8 cellular contexts compared by ENCODE assay signal in genomic region chr3:143847787-143848631, GRCh38. TPM values are rescaled to one million over a fixed set of nuclear protein-coding genes. Genes with fewer than 3 reads are reported as not detected.
DNase-seq lines count a peak whose midpoint lies in the region; ATAC-seq and TF ChIP-seq lines count a peak whose summit lies in the region.

SLC9A9 (minus strand) TSS chr3:143848468; CDS start chr3:143848322, 146 bp downstream.

- H3K9me3 ChIP-seq in breast epithelium (no peaks in the 10 kb centered on the region), iPS-20b (ENCODE audit: insufficient read depth, low read depth, low read length) (no peaks in the 10 kb centered on the region), sigmoid colon (no peaks in the 10 kb centered on the region)

- intact Hi-C loops in breast epithelium (cut with DNase I; ENCODE audit: low total_unique reads) = no loop called here
- intact Hi-C loops in sigmoid colon (cut with DNase I) = loop anchor here (5.0 kb wide), 1 partner anchor 61 kb away; no protein-coding TSS in a partner anchor

- no peaks in the 10 kb centered on the region for H3K36me3 ChIP-seq in breast epithelium
- no peaks in the 10 kb centered on the region for H3K36me3 ChIP-seq in iPS-20b (ENCODE audit: insufficient read depth, low read depth, low read length)
- H3K36me3 ChIP-seq in sigmoid colon = no peaks in the 10 kb centered on the region

- TF ChIP-seq EP300 in sigmoid colon (IDR thresholded peaks at IDR 0.05) = no peak

- H3K4me3 ChIP-seq in GM12875 (ENCODE audit: low read depth, low read length) = peak within 1 kb of the TSS; percentile 68
- peak within 1 kb of the TSS; percentile 91 for H3K4me3 ChIP-seq in Jurkat, Clone E6-1 (ENCODE audit: low read length)
- H3K4me3 ChIP-seq in breast epithelium = peak within 1 kb of the TSS; percentile 58 to 71 (median 66)
- H3K4me3 ChIP-seq in iPS-20b (ENCODE audit: low read length) = peak within 1 kb of the TSS; percentile 59
- H3K4me3 ChIP-seq in sigmoid colon = peak within 1 kb of the TSS; percentile 47 to 59 (median 56)

- peak; percentile 87 for ATAC-seq in GM21717 (IDR thresholded peaks at IDR 0.05; ENCODE audit: unreplicated experiment)

- H3K9ac ChIP-seq in iPS-20b (ENCODE audit: low read depth, low read length) = 0 out of 2 replicates have a peak within 1 kb of the TSS, but pooled peaks have one; percentile 3

- peak; percentile 64 for DNase-seq in Jurkat, Clone E6-1 (ENCODE audit: low read depth, low spot score)
- DNase-seq in SW480 (ENCODE audit: low spot score) (peak; percentile 35), breast epithelium (ENCODE audit: low spot score in 2 of 2) (no peak), sigmoid colon (no peak), T1000 (lab: John Stamatoyannopoulos, UW) (no peak)

- TF ChIP-seq POLR2A in breast epithelium (IDR thresholded peaks at IDR 0.05) (no peak), sigmoid colon (IDR thresholded peaks at IDR 0.05) (no peak)

- H3K27ac ChIP-seq in breast epithelium (peak within 1 kb of the TSS; percentile 2 to 62), iPS-20b (ENCODE audit: low read length) (no peak within 1 kb of the TSS), sigmoid colon (peak within 1 kb of the TSS; percentile 48 to 69 (median 64))

- WGBS in sigmoid colon, 2 donors = 3 to 10% methylated on average over 15 of the region's 15 CpGs

- peaks cover 0 to 3% of the 10 kb centered on the region in 2 donors for H3K4me1 ChIP-seq in breast epithelium
- peaks cover 11% of the 10 kb centered on the region for H3K4me1 ChIP-seq in iPS-20b (ENCODE audit: insufficient read depth, low read length)
- peaks cover 0 to 38% (median 16%) of the 10 kb centered on the region in 4 donors for H3K4me1 ChIP-seq in sigmoid colon

- H3K27me3 ChIP-seq in breast epithelium (no peaks in the 10 kb centered on the region), iPS-20b (ENCODE audit: insufficient read depth, low read length) (no peaks in the 10 kb centered on the region), sigmoid colon (no peaks in the 10 kb centered on the region)

- TF ChIP-seq CTCF in GM12875 (IDR thresholded peaks at IDR 0.05; ENCODE audit: borderline replicate concordance, insufficient read depth, low read depth, low read length) (no peak), breast epithelium (IDR thresholded peaks at IDR 0.05) (no peak), sigmoid colon (IDR thresholded peaks at IDR 0.05) (no peak)

RNA-seq across cellular contexts. Expression of gene SLC9A9, which starts in this region (rescaled TPM):
- 2.6 TPM for polyA plus RNA-seq in Jurkat, Clone E6-1 (2012; ENCODE audit: insufficient read depth, insufficient read length)
- total RNA-seq in breast epithelium = 10 to 100 TPM in 1 of 3 donors, 1 to 10 TPM in 2; 6.2 to 17.3 (median 7.8) TPM
- total RNA-seq in sigmoid colon = 10 to 100 TPM; 18.9 to 29.9 (median 25.2) TPM
- polyA plus RNA-seq in sigmoid colon = 1 to 10 TPM; 2.4 to 7.1 (median 2.5) TPM

Comparison
In these comparisons a context has a peak if more than half of its experiments do, and no peak if none do; other contexts are left out.
1. DNase-seq: peak in Jurkat, Clone E6-1 (single experiment) and SW480 (single experiment); none in breast epithelium (0 of 2), sigmoid colon (single experiment) and T1000 (single experiment).
2. Peak in every context shown above with its lines, with median percentiles within 50 percentile points of each other: H3K4me3 ChIP-seq.